In genomic region chr9:14341437-14342133, GRCh38 we compare ENCODE assay signal across 18 cellular contexts. TPM values are rescaled to one million over a fixed set of nuclear protein-coding genes. Genes with fewer than 3 reads are reported as not detected.
"Had no signal": no experiment of that assay in that cellular context is flagged by ENCODE, and none has a peak within 500 bp of the region (broad histone marks: within the 10 kb centered on the region; RNA-seq: fewer than 3 reads in every experiment).

No MANE protein-coding gene starts in this region.

- ATAC-seq: activated naive CD8-positive, alpha-beta T cell treated with anti-CD3 and anti-CD28 coated beads, Interleukin-2, amount 50 U/mL, for 24 hours; esophagus mucosa; naive thymus-derived CD8-positive, alpha-beta T cell; pancreas; stimulated activated naive B cell treated with anti-CD40 and anti-IgM and Interleukin-4, amounts not matched to agents 10 μg/mL and 1 μg/mL and 100 μg/mL, for 72 hours had no signal

- H3K4me1 ChIP-seq: pancreas had no signal

- FAIRE-seq: bronchial epithelial cell, pancreas had no signal

- H3K9me3 ChIP-seq: ascending aorta, pancreas had no signal

- DNase-seq: activated CD4-positive, alpha-beta T cell treated with anti-CD3 and anti-CD28 coated beads for 1 hour; activated CD4-positive, alpha-beta T cell treated with anti-CD3 and anti-CD28 coated beads, Interleukin-2, amount 50 U/mL, for 48 hours; activated naive CD4-positive, alpha-beta T cell treated with anti-CD3 and anti-CD28 coated beads for 36 hours; activated naive CD8-positive, alpha-beta T cell treated with anti-CD3 and anti-CD28 coated beads, Interleukin-2, amount 50 U/mL, for 24 hours; glutamatergic neuron; kidney glomerular epithelial cell; naive thymus-derived CD8-positive, alpha-beta T cell; pancreas; stimulated activated CD4-positive, alpha-beta T cell treated with anti-CD3 and anti-CD28 coated beads, Interleukin-2, amount 100 ng/mL, for 48 hours; stimulated activated naive B cell treated with anti-CD40 and anti-IgM and Interleukin-4, amounts not matched to agents 10 μg/mL and 1 μg/mL and 100 μg/mL, for 72 hours; substantia nigra had no signal

- H3K4me3 ChIP-seq: ascending aorta, pancreas, SK-N-MC had no signal

- H3K27ac ChIP-seq: pancreas, SK-N-MC, VCaP had no signal

- H3K27me3 ChIP-seq: ascending aorta, pancreas had no signal

- H3K36me3 ChIP-seq: ascending aorta, pancreas had no signal

RNA-seq across cellular contexts. Expression of gene NFIB, which starts 27.6 kb away (rescaled TPM):
- total RNA-seq: activated naive CD4-positive, alpha-beta T cell treated with anti-CD3 and anti-CD28 coated beads for 36 hours; activated T-helper 2 cell treated with anti-CD3 and anti-CD28 coated beads, Interferon-gamma antibody, Interleukin-2, Interleukin-4, amounts not matched to agents 10 μg/mL and 5 μg/mL and 100 μg/mL, durations not matched to agents 14 hours and 24 hours and 36 hours; naive thymus-derived CD8-positive, alpha-beta T cell; T-helper 1 cell treated with Interleukin-12 subunit alpha and Interleukin-12 subunit beta and Interleukin-4 antibody, amounts not matched to agents 30 ng/mL and 1 ng/mL, for 36 hours had no signal
